Comparison of ENCODE assay signal across 9 cellular contexts in the genomic region with DNA sequence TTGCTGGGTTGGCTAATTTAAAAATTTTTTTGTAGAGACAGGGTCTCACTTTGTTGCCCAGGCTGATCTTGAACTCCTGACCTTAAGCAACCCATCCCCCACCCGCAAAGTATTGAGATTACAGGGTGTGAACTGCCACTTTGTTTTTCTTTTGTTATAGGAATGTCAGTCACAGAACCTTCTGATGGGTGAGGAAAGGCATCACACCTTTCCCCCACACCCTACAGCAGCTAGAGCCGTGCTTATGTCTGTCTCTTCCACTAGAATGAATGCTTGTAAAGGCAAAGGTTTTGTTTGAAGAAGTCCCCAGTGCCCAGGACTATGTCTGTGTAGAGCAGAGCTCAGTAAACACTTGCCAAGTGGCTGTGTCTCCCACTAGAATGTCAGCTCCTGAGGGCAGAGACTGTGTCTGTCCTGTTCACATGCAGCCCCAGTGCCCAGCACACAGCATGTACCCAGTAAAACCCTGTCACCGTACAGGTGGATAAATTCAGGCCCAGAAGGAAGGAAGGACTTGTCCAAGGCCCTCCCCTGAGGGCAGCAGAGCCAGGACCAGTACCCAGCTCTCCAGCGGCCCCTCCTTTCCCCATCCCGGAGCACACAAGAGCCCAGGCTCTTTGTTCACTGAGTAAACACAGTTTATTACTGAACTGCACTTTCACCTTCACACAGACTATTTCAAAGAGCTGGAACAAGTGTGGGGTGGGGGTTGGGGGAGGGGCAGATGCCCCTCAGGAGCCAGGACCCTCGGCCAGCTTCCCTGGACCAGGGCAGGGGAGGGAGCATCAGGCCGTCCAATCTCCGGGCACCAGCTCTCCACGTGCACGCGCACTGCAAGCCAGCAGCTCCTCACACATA. TPM values are rescaled to one million over a fixed set of nuclear protein-coding genes. Genes with fewer than 3 reads are reported as not detected.
DNase-seq lines count a peak whose midpoint lies in the region; ATAC-seq and TF ChIP-seq lines count a peak whose summit lies in the region.
"Had no signal": no experiment of that assay in that cellular context is flagged by ENCODE, and none has a peak within 500 bp of the region (broad histone marks: within the 10 kb centered on the region; RNA-seq: fewer than 3 reads in every experiment).

No MANE protein-coding gene starts in this region.

- H3K9ac ChIP-seq in BLaER1 treated with 17β-estradiol and CSF1 and Interleukin-3, amounts not matched to agents 10 nM and 100 nM = peak overlapping the region; percentile 24 to 69 (median 46); a peak in 15 of 22 replicates
- H3K9ac ChIP-seq in MM.1S (ENCODE audit: low read length) = no peak overlapping the region

- no peaks in the 10 kb centered on the region for H3K9me3 ChIP-seq in BLaER1 treated with 17β-estradiol and CSF1 and Interleukin-3, amounts not matched to agents 10 nM and 100 nM (replicated peaks in 1 of 11)
- H3K9me3 ChIP-seq in MM.1S (replicated peaks; ENCODE audit: insufficient read depth, low read length) = no peaks in the 10 kb centered on the region
- no peaks in the 10 kb centered on the region for H3K9me3 ChIP-seq in mucosa of descending colon
- H3K9me3 ChIP-seq in effector memory CD4-positive, alpha-beta T cell (ENCODE audit: control insufficient read depth, low read length) = no peaks in the 10 kb centered on the region

- intact Hi-C loops in mucosa of descending colon (cut with DNase I, micrococcal nuclease) = loop anchor here (2.0 kb wide), 2 partner anchors 57 to 59 kb away; a partner anchor contains a TSS

- no peak overlapping the region for H2AFZ ChIP-seq in MM.1S (ENCODE audit: low read length)

- H3K4me3 ChIP-seq in BLaER1 treated with 17β-estradiol and CSF1 and Interleukin-3, amounts not matched to agents 10 nM and 100 nM = no peak overlapping the region
- no peak overlapping the region for H3K4me3 ChIP-seq in MM.1S (ENCODE audit: low read length)
- H3K4me3 ChIP-seq in mucosa of descending colon = no peak overlapping the region
- H3K4me3 ChIP-seq in effector memory CD4-positive, alpha-beta T cell (ENCODE audit: insufficient read depth, low read depth, low read length, poor library complexity, severe bottlenecking) = no peak overlapping the region

- ATAC-seq in mucosa of descending colon (peak; percentile 81), GM18873 (IDR thresholded peaks at IDR 0.05; ENCODE audit: low FRiP score, unreplicated experiment) (no peak), HG02884 (IDR thresholded peaks at IDR 0.05; ENCODE audit: unreplicated experiment) (no peak), GM18870 (IDR thresholded peaks at IDR 0.05; ENCODE audit: unreplicated experiment) (no peak)

- no peak for DNase-seq in MM.1S
- peak; percentile 76 to 86 (median 79) for DNase-seq in mucosa of descending colon
- no peak for DNase-seq in effector memory CD4-positive, alpha-beta T cell
- DNase-seq: dermis blood vessel endothelial cell had no signal

- TF ChIP-seq CTCF in MM.1S (IDR thresholded peaks at IDR 0.05; ENCODE audit: low read length) (no peak), mucosa of descending colon (IDR thresholded peaks at IDR 0.05) (no peak)

- H3K27me3 ChIP-seq in BLaER1 treated with 17β-estradiol and CSF1 and Interleukin-3, amounts not matched to agents 10 nM and 100 nM = no peaks in the 10 kb centered on the region
- H3K27me3 ChIP-seq in MM.1S (replicated peaks; ENCODE audit: insufficient read depth, low read length) = no peaks in the 10 kb centered on the region
- no peaks in the 10 kb centered on the region for H3K27me3 ChIP-seq in effector memory CD4-positive, alpha-beta T cell (replicated peaks; ENCODE audit: control insufficient read depth, insufficient read depth, low read length, poor library complexity, severe bottlenecking)

- peaks cover 0 to 6% (median 0%) of the 10 kb centered on the region in 11 experiments; a peak in 1 of 22 replicates for H4K20me1 ChIP-seq in BLaER1 treated with 17β-estradiol and CSF1 and Interleukin-3, amounts not matched to agents 10 nM and 100 nM
- peaks cover 7% of the 10 kb centered on the region; the same call in 1 of the 2 replicates for H4K20me1 ChIP-seq in MM.1S (ENCODE audit: insufficient read depth, low read length)

- peaks cover 61% of the 10 kb centered on the region for H3F3A ChIP-seq in MM.1S (ENCODE audit: insufficient read depth, low read length)

- H3K36me3 ChIP-seq in BLaER1 treated with 17β-estradiol and CSF1 and Interleukin-3, amounts not matched to agents 10 nM and 100 nM = peaks cover 18 to 35% (median 27%) of the 10 kb centered on the region in 11 experiments
- H3K36me3 ChIP-seq in MM.1S (replicated peaks; ENCODE audit: insufficient read depth, low read length) (peaks cover 14% of the 10 kb centered on the region), mucosa of descending colon (ENCODE audit: low read depth) (no peaks in the 10 kb centered on the region)
- H3K36me3 ChIP-seq in effector memory CD4-positive, alpha-beta T cell (ENCODE audit: control insufficient read depth, insufficient read depth, low read length) = peaks cover 18% of the 10 kb centered on the region

- H3K27ac ChIP-seq in BLaER1 treated with 17β-estradiol and CSF1 and Interleukin-3, amounts not matched to agents 10 nM and 100 nM = peak overlapping the region; percentile 38 to 83 (median 68); a peak in 18 of 22 replicates
- H3K27ac ChIP-seq in MM.1S (ENCODE audit: low read length) = peak overlapping the region; percentile 48; the same call in 1 of the 2 replicates
- H3K27ac ChIP-seq in angular gyrus (ENCODE audit: low read depth, low read length) = peak overlapping the region; percentile 88
- H3K27ac ChIP-seq in effector memory CD4-positive, alpha-beta T cell (ENCODE audit: insufficient read depth, low read length, poor library complexity, severe bottlenecking) = no peak overlapping the region

- H3K9me2 ChIP-seq in MM.1S (replicated peaks; ENCODE audit: insufficient read depth, low read length) = no peaks in the 10 kb centered on the region

- peaks cover 60% of the 10 kb centered on the region for H3K79me2 ChIP-seq in MM.1S (ENCODE audit: low read length)

- H3K4me1 ChIP-seq in BLaER1 treated with 17β-estradiol and CSF1 and Interleukin-3, amounts not matched to agents 10 nM and 100 nM = peaks cover 69 to 77% (median 75%) of the 10 kb centered on the region in 10 experiments
- H3K4me1 ChIP-seq in MM.1S (ENCODE audit: low read length) (peaks cover 56% of the 10 kb centered on the region), mucosa of descending colon (ENCODE audit: low read depth) (peaks cover 70% of the 10 kb centered on the region)
- H3K4me1 ChIP-seq in effector memory CD4-positive, alpha-beta T cell (ENCODE audit: control insufficient read depth, insufficient read depth, low read length, poor library complexity, severe bottlenecking) = no peaks in the 10 kb centered on the region

- H3K4me2 ChIP-seq in BLaER1 treated with 17β-estradiol and CSF1 and Interleukin-3, amounts not matched to agents 10 nM and 100 nM = peak overlapping the region; percentile 67 to 91 (median 81); a peak in 19 of 22 replicates
- H3K4me2 ChIP-seq in MM.1S (ENCODE audit: low read depth, low read length) = no peak overlapping the region

RNA-seq across cellular contexts. Expression of a gene that starts 26.4 kb away (rescaled TPM):
- total RNA-seq in mucosa of descending colon = under 1 TPM; 0.63 to 0.90 (median 0.76) TPM
- total RNA-seq: dermis blood vessel endothelial cell had no signal

RNA-seq across cellular contexts. Expression of a gene that starts 58.6 kb away (rescaled TPM):
- 10 to 100 TPM; 76.2 to 90.3 (median 78.1) TPM for total RNA-seq in mucosa of descending colon

RNA-seq across cellular contexts. Expression of a gene that starts 59.0 kb away (rescaled TPM):
- 100 to 1,000 TPM; 172 to 414 (median 201) TPM for total RNA-seq in mucosa of descending colon

Comparison
In these comparisons a context has a peak if more than half of its experiments do, and no peak if none do; other contexts are left out.
1. DNase-seq: peak in mucosa of descending colon (3 of 3); none in MM.1S (single experiment) and effector memory CD4-positive, alpha-beta T cell (0 of 3).